ENCODE assay signal across 6 cellular contexts in genomic region chr1:71330991-71331390, GRCh38.
"Had no signal": no experiment of that assay in that cellular context is flagged by ENCODE, and none has a peak within 500 bp of the region (broad histone marks: within the 10 kb centered on the region; RNA-seq: fewer than 3 reads in every experiment).

No MANE protein-coding gene starts in this region.

- H3K4me3 Mint-ChIP-seq: IgD-negative memory B cell had no signal

- H3K27ac ChIP-seq: HL-60 had no signal

- ATAC-seq: HepG2, K562 had no signal

- H3K27me3 Mint-ChIP-seq: IgD-negative memory B cell had no signal

- H3K27ac Mint-ChIP-seq: IgD-negative memory B cell had no signal

- H3K4me1 Mint-ChIP-seq: IgD-negative memory B cell had no signal

- H3K4me3 ChIP-seq: K562 had no signal

- DNase-seq: IMR-90, KBM-7 had no signal

- H3K36me3 Mint-ChIP-seq: IgD-negative memory B cell had no signal
